In the genomic region with DNA sequence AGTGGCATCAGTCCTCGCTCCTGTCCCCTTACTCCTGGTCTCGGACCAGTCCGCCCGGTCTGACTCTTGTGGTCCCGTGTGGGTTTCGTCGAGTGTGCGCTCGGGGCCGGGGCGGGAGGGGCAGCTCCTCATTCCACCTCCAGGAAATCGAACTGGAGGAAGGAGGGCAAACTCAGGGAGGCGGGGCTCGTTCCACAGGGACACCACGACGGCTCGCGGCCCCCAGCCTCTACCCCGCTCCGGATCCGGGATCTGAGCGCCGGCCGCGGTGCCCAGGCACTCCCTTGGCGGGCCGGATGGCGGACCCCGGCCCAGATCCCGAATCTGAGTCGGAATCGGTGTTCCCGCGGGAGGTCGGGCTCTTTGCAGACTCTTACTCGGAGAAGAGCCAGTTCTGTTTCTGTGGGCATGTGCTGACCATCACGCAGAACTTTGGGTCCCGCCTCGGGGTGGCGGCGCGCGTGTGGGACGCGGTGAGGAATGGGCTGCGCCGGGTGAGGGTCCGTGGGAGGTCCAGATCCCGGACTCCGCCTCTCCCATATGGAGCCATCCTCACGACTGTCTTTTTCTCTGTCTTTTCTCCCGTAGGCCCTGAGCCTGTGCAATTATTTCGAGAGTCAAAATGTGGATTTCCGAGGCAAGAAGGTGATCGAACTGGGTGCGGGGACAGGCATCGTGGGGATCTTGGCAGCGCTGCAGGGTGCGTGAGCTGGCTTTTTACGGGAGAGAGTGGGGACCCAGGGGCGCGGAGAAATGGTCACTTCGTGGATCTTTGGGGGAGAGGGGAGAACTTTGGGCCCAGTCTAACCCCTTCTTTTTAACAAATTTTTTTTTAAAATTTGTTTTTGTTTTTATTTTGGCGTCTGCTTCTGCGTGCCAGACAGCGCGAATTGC, we compare ENCODE assay signal across 8 cellular contexts. TPM values are rescaled to one million over a fixed set of nuclear protein-coding genes. Genes with fewer than 3 reads are reported as not detected.
DNase-seq lines count a peak whose midpoint lies in the region; ATAC-seq, FAIRE-seq and TF ChIP-seq lines count a peak whose summit lies in the region.

A gene (plus strand): TSS at position 186 of the 894 bp plus-strand sequence. CDS start 111 bp downstream, at position 297.

- WGBS in K562 (ENCODE audit: insufficient coverage, low coverage, missing lambda C conversion rate), result 1% methylated on average over 65 of the region's 67 CpGs
- WGBS in sigmoid colon, 2 donors, result 1 to 3% methylated on average over 67 of the region's 67 CpGs

- TF ChIP-seq CTCF in OCI-LY1 (IDR thresholded peaks at IDR 0.05; ENCODE audit: low read length), result no peak
- TF ChIP-seq CTCF in K562 (IDR thresholded peaks at IDR 0.05 in 2 of 3, conservative IDR thresholded peaks at IDR 0.05 in 1 of 3; ENCODE audit: insufficient read depth in 2 of 3, low read depth in 1 of 3, low read length in 3 of 3), result no peak
- TF ChIP-seq CTCF in sigmoid colon (IDR thresholded peaks at IDR 0.05), result no peak

- H3K4me3 ChIP-seq in OCI-LY1 (ENCODE audit: low read depth, low read length, poor library complexity, severe bottlenecking) (peak within 1 kb of the TSS; percentile 75), K562 (peak within 1 kb of the TSS; percentile 71), iPS-11a (ENCODE audit: low read depth, low read length) (peak within 1 kb of the TSS; percentile 100), sigmoid colon (peak within 1 kb of the TSS; percentile 66 to 80 (median 70))

- H3K9me3 Mint-ChIP-seq in activated naive CD4-positive, alpha-beta T cell treated with anti-CD3 and anti-CD28 coated beads for 36 hours, result no peaks in the 10 kb centered on the region

- TF ChIP-seq RAD21 in K562 (CRISPR knock-in tag; conservative IDR thresholded peaks at IDR 0.05 in 1 of 2, IDR thresholded peaks at IDR 0.05 in 1 of 2), result no peak

- H3K9ac ChIP-seq in OCI-LY1 (ENCODE audit: low read length), result peak within 1 kb of the TSS; percentile 72
- H3K9ac ChIP-seq in K562 (ENCODE audit: insufficient read depth in 1 of 2, low read depth in 2 of 2, low read length in 2 of 2), result peak within 1 kb of the TSS; percentile 91 to 100

- BruUV-seq in K562 (replicated peaks; lab: Mats Ljungman, UMichigan), result TSS peak; percentile 55

- H3K9me2 ChIP-seq in OCI-LY1 (ENCODE audit: low read depth, low read length), result no peaks in the 10 kb centered on the region

- H3K9me3 ChIP-seq in OCI-LY1 (ENCODE audit: low read length), result no peaks in the 10 kb centered on the region
- H3K9me3 ChIP-seq in K562 (replicated peaks; ENCODE audit: control insufficient read depth, insufficient read depth, low read depth, low read length), result no peaks in the 10 kb centered on the region
- no peaks in the 10 kb centered on the region for H3K9me3 ChIP-seq in sigmoid colon

- H3K4me3 Mint-ChIP-seq in activated naive CD4-positive, alpha-beta T cell treated with anti-CD3 and anti-CD28 coated beads for 36 hours, result peak within 1 kb of the TSS; percentile 98

- TF ChIP-seq EP300 in K562 (IDR thresholded peaks at IDR 0.05; ENCODE audit: low read length) (no peak), sigmoid colon (IDR thresholded peaks at IDR 0.05) (no peak)

- FAIRE-seq in K562 (lab: Jason Lieb, UNC), result peak; percentile 11

- H3K27me3 Mint-ChIP-seq in activated naive CD4-positive, alpha-beta T cell treated with anti-CD3 and anti-CD28 coated beads for 36 hours (ENCODE audit: low read depth), result peaks cover 2% of the 10 kb centered on the region

- in situ Hi-C loops in K562 (cut with MboI), result no loop called here

- H2AFZ ChIP-seq in OCI-LY1 (ENCODE audit: low read length), result peak within 1 kb of the TSS; percentile 43
- H2AFZ ChIP-seq in K562 (ENCODE audit: low read depth, low read length), result peak within 1 kb of the TSS; percentile 98

- H3K9me1 ChIP-seq in K562 (ENCODE audit: control insufficient read depth, insufficient read depth, low read length), result no peaks in the 10 kb centered on the region

- H3K27me3 ChIP-seq in OCI-LY1 (ENCODE audit: insufficient read depth, low read length) (no peaks in the 10 kb centered on the region), K562 (ENCODE audit: control insufficient read depth in 2 of 2, insufficient read depth in 2 of 2, low read length in 2 of 2) (no peaks in the 10 kb centered on the region), sigmoid colon (no peaks in the 10 kb centered on the region)

- no peaks in the 10 kb centered on the region for H3F3A ChIP-seq in OCI-LY1 (ENCODE audit: insufficient read depth, low read length)

- peak within 1 kb of the TSS; percentile 8 for H3K27ac ChIP-seq in OCI-LY1 (ENCODE audit: low read depth, low read length, poor library complexity, severe bottlenecking)
- peak within 1 kb of the TSS; percentile 93 for H3K27ac ChIP-seq in K562 (ENCODE audit: extremely low read depth, low read depth, low read length)
- H3K27ac ChIP-seq in sigmoid colon, result peak within 1 kb of the TSS; percentile 91 to 96 (median 93)

- POLR2A ChIA-PET in K562 (lab: Yijun Ruan, JAX), result interaction anchor here (0.6 to 1.6 kb wide), 14 partner anchors 9 to 221 kb away, joined by 3 to 11 read pairs (median 5); a partner anchor contains a TSS

- intact Hi-C loops in activated naive CD4-positive, alpha-beta T cell treated with anti-CD3 and anti-CD28 coated beads for 36 hours (cut with micrococcal nuclease), result loop anchor here (1.0 kb wide), 6 partner anchors 10 to 250 kb away; a partner anchor contains a TSS
- intact Hi-C loops in K562 (cut with micrococcal nuclease) (loop anchor here (2.0 kb wide), 1 partner anchor 20 kb away; a partner anchor contains a TSS), sigmoid colon (cut with DNase I) (no loop called here)

- peak; percentile 53 for DNase-seq in activated naive CD4-positive, alpha-beta T cell treated with anti-CD3 and anti-CD28 coated beads for 36 hours
- no peak for DNase-seq in activated naive CD4-positive, alpha-beta T cell treated with anti-CD3 and anti-CD28 coated beads, Interleukin-2, amount 50 U/mL, for 16 hours
- DNase-seq in K562 (ENCODE audit: extremely low read depth in 1 of 4, low spot score in 3 of 4) (peak; percentile 69 to 80 (median 70)), sigmoid colon (peak; percentile 83), KG1 (lab: John Stamatoyannopoulos, UW) (no peak)

- H3K4me2 ChIP-seq in OCI-LY1 (ENCODE audit: low read length), result peak within 1 kb of the TSS; percentile 90
- H3K4me2 ChIP-seq in K562 (ENCODE audit: insufficient read depth, low read length), result peak within 1 kb of the TSS; percentile 99

- H3K4me1 ChIP-seq in OCI-LY1 (ENCODE audit: insufficient read depth, low read length, severe bottlenecking), result peaks cover 18% of the 10 kb centered on the region
- peaks cover 15 to 27% of the 10 kb centered on the region in 2 experiments for H3K4me1 ChIP-seq in K562 (replicated peaks in 1 of 2; ENCODE audit: control insufficient read depth in 2 of 2, insufficient read depth in 2 of 2, low read length in 2 of 2)
- H3K4me1 ChIP-seq in sigmoid colon, result peaks cover 0 to 20% (median 17%) of the 10 kb centered on the region in 4 donors

- no peaks in the 10 kb centered on the region for H3K79me2 ChIP-seq in OCI-LY1 (ENCODE audit: insufficient read depth, low read length)
- peaks cover 27% of the 10 kb centered on the region for H3K79me2 ChIP-seq in K562 (ENCODE audit: control insufficient read depth, insufficient read depth, low read length)

- H3K27ac Mint-ChIP-seq in activated naive CD4-positive, alpha-beta T cell treated with anti-CD3 and anti-CD28 coated beads for 36 hours, result peak within 1 kb of the TSS; percentile 95

- H3K36me3 Mint-ChIP-seq in activated naive CD4-positive, alpha-beta T cell treated with anti-CD3 and anti-CD28 coated beads for 36 hours (ENCODE audit: low read depth), result peaks cover 29% of the 10 kb centered on the region

- no peaks in the 10 kb centered on the region for H4K20me1 ChIP-seq in OCI-LY1 (ENCODE audit: insufficient read depth, low read length)
- no peaks in the 10 kb centered on the region for H4K20me1 ChIP-seq in K562 (replicated peaks; ENCODE audit: control insufficient read depth, insufficient read depth, low read length)

- peaks cover 22% of the 10 kb centered on the region for H3K4me1 Mint-ChIP-seq in activated naive CD4-positive, alpha-beta T cell treated with anti-CD3 and anti-CD28 coated beads for 36 hours (ENCODE audit: low read depth)

- ATAC-seq in HG03064 (IDR thresholded peaks at IDR 0.05; ENCODE audit: low read depth, unreplicated experiment), result peak; percentile 10
- peak; percentile 67 for ATAC-seq in K562

- H3K36me3 ChIP-seq in OCI-LY1 (ENCODE audit: insufficient read depth, low read length) (peaks cover 32% of the 10 kb centered on the region), K562 (ENCODE audit: control insufficient read depth, insufficient read depth, low read length) (peaks cover 44% of the 10 kb centered on the region), sigmoid colon (peaks cover 0 to 29% (median 0%) of the 10 kb centered on the region in 4 donors)

- CTCF ChIA-PET in activated naive CD4-positive, alpha-beta T cell treated with anti-CD3 and anti-CD28 coated beads for 36 hours (lab: Charles Lee), result interaction anchor here (1.0 to 1.8 kb wide), 5 partner anchors 9 to 132 kb away, joined by 3 to 7 read pairs (median 5); no protein-coding TSS in a partner anchor
- CTCF ChIA-PET in K562 (lab: Yijun Ruan, JAX; ENCODE audit: low intra/inter-chr PET ratio), result no interaction called here

- no peak for TF ChIP-seq POLR2A in K562 (conservative IDR thresholded peaks at IDR 0.05)
- TF ChIP-seq POLR2A in sigmoid colon (IDR thresholded peaks at IDR 0.05), result no peak

TF ChIP-seq in K562, 482 proteins besides CTCF, POLR2A, EP300 and RAD21 (continues in another document):
- TF ChIP-seq ZFP1 (CRISPR knock-in tag; IDR thresholded peaks at IDR 0.05), result no peak

RNA-seq across cellular contexts. Expression of the gene that starts here (rescaled TPM):
- total RNA-seq in activated naive CD4-positive, alpha-beta T cell treated with anti-CD3 and anti-CD28 coated beads for 36 hours, result 1 to 10 TPM; 3.6 to 4.6 TPM
- 15.8 and 16.5 TPM in 2 replicates for total RNA-seq in K562 (2011; cell fraction: chromatin; rRNA removed; ENCODE audit: low replicate concordance)
- 9.3 and 9.8 TPM in 2 replicates for total RNA-seq in K562 (2011; cell fraction: nucleolus; rRNA removed)
- 17.6 and 32.4 TPM in 2 replicates for total RNA-seq in K562 (2011; cell fraction: nucleoplasm; rRNA removed)
- total RNA-seq in K562 (2014; rRNA removed), result 4.1 and 6.0 TPM in 2 replicates
- 6.9 and 7.8 TPM in 2 replicates for total RNA-seq in K562 (2014; rRNA removed; fragmentation: Illumina TruSeq; extraction: Trizol)
- 6.1 and 6.6 TPM in 2 replicates for total RNA-seq in K562 (2015; rRNA removed; fragmentation: Illumina TruSeq; extraction: Trizol)
- 7.2 and 11.7 TPM in 2 replicates for total RNA-seq in K562 (2021)
- polyA plus RNA-seq in K562 (2011; rRNA removed), result 17.2 and 17.6 TPM in 2 replicates
- polyA plus RNA-seq in K562 (2011; cell fraction: cytosol; rRNA removed), result 11.6 and 19.1 TPM in 2 replicates
- 18.5 and 21.8 TPM in 2 replicates for polyA plus RNA-seq in K562 (2011; cell fraction: nucleus; rRNA removed)
- polyA plus RNA-seq in K562 (2012), result 9.6 and 10.6 TPM in 2 replicates
- 9.1 and 10.6 TPM in 2 replicates for polyA plus RNA-seq in K562 (2014; fragmentation: Illumina TruSeq; extraction: Trizol)
- 1 to 10 TPM; 4.9 to 9.1 TPM for polyA plus RNA-seq in K562 (2014; fragmentation: Nextera tagmentation; extraction: Ambion mirVana)
- 7.9 and 11.4 TPM in 2 replicates for polyA plus RNA-seq in K562 (2014; rRNA removed)
- polyA minus RNA-seq in K562 (2011; rRNA and poly(A)+ RNA removed), result 10.0 and 10.5 TPM in 2 replicates
- 6.1 and 9.4 TPM in 2 replicates for polyA minus RNA-seq in K562 (2011; cell fraction: cytosol; rRNA and poly(A)+ RNA removed)
- polyA minus RNA-seq in K562 (2011; cell fraction: nucleus; rRNA and poly(A)+ RNA removed), result 3.9 and 6.0 TPM in 2 replicates
- 10 to 100 TPM in 2 of 4 donors, 1 to 10 TPM in 2; 9.0 to 11.9 (median 10.6) TPM for total RNA-seq in sigmoid colon
- 1 to 10 TPM; 1.6 to 8.4 (median 2.5) TPM for polyA plus RNA-seq in sigmoid colon

Comparison
In these comparisons a context has a peak if more than half of its experiments do, and no peak if none do; other contexts are left out.
1. DNase-seq: peak in activated naive CD4-positive, alpha-beta T cell treated with anti-CD3 and anti-CD28 coated beads for 36 hours (single experiment), K562 (4 of 4) and sigmoid colon (single experiment); none in activated naive CD4-positive, alpha-beta T cell treated with anti-CD3 and anti-CD28 coated beads, Interleukin-2, amount 50 U/mL, for 16 hours (single experiment) and KG1 (single experiment).
2. H3K27ac ChIP-seq: peak in every context shown above with its lines; median percentile 93 in K562; 93 in sigmoid colon; 8 in OCI-LY1.
3. Peak in every context shown above with its lines, with median percentiles within 50 percentile points of each other: H3K4me3 ChIP-seq.